ENCODE assay signal across 8 cellular contexts in genomic region chr20:59393142-59393541, GRCh38.
"Had no signal": no experiment of that assay in that cellular context is flagged by ENCODE, and none has a peak within 500 bp of the region (broad histone marks: within the 10 kb centered on the region; RNA-seq: fewer than 3 reads in every experiment).

No MANE protein-coding gene starts in this region.

- H3K9me3 Mint-ChIP-seq: GM23338 had no signal

- H3K36me3 ChIP-seq: HAP-1 had no signal

- H3K4me1 ChIP-seq: HAP-1 had no signal

- H3K4me3 Mint-ChIP-seq: GM23338 had no signal

- H3K4me3 ChIP-seq: GM23338, HAP-1, K562 had no signal

- DNase-seq: H7, IMR-90, Kasumi-1, KG1 had no signal

- H3K4me1 Mint-ChIP-seq: GM23338 had no signal

- FAIRE-seq: K562 had no signal

- H3K4me2 ChIP-seq: GM23338 had no signal

- ATAC-seq: GM23338, HCT116, K562 had no signal

- H3K9me3 ChIP-seq: HAP-1 had no signal

- H2AFZ ChIP-seq: GM23338 had no signal

- H3K27ac Mint-ChIP-seq: GM23338 had no signal
